17 cellular contexts compared by ENCODE assay signal in the genomic region with DNA sequence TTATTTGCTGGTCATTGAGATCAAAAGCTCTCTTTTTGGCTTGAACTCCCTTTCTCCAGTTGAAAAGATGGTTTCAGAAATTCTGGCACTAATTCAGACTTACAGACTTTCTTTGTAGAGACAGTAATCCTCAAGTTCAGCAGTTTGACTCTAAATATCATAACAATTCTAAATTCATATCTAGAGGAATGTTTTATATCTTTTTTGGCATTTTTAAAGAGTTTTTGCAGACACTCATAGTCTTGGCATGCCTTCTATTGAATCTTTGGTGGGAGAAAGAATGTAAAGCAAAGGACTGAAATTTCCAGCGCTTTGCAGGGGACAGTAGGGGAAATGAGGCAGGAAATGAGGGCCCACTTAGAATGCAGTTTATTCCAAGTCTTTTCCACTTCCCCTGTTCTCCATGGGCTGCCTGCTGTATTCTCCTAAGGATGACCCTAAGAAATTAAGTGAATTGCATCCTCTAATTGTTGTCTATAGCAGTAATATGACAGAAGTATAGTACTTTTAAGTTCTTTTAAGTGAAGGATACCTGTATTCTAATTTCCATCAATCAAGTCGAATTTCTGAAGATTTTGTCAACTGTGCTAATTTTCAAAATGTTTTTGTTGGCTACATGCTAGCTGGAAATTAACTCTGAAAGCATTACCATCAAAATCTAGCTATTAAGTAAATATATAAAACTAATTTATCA. TPM values are rescaled to one million over a fixed set of nuclear protein-coding genes. Genes with fewer than 3 reads are reported as not detected.
DNase-seq lines count a peak whose midpoint lies in the region; ATAC-seq and TF ChIP-seq lines count a peak whose summit lies in the region.
"Had no signal": no experiment of that assay in that cellular context is flagged by ENCODE, and none has a peak within 500 bp of the region (broad histone marks: within the 10 kb centered on the region; RNA-seq: fewer than 3 reads in every experiment).

No MANE protein-coding gene starts in this region.

- POLR2A ChIA-PET in PC-3 (lab: Charles Lee; ENCODE audit: unreplicated experiment) (no interaction called here), RWPE1 (lab: Yijun Ruan, JAX; ENCODE audit: low non-redundant PET) (no interaction called here)

- CTCF ChIA-PET in PC-3 (lab: Charles Lee), result no interaction called here
- CTCF ChIA-PET in RWPE1 (lab: Yijun Ruan, JAX), result interaction anchor here (0.7 kb wide), 1 partner anchor 16 kb away, joined by 4 read pairs; no protein-coding TSS in a partner anchor

- DNase-seq in EH (ENCODE audit: low read depth) (peak; percentile 70), fibroblast of lung (ENCODE audit: low read depth in 2 of 2) (peak; percentile 54 to 79), osteoblast (ENCODE audit: insufficient read length, low spot score, missing footprints) (peak; percentile 68), PC-3 (no peak), RWPE1 (ENCODE audit: low spot score) (no peak)
- DNase-seq: body of pancreas; DMS79 treated with DMSO at 0.1 percent for 48 hours; left ventricle myocardium superior; stimulated activated CD4-positive, alpha-beta T cell treated with anti-CD3 and anti-CD28 coated beads, Interleukin-2, amount 100 ng/mL, for 24 hours; T-helper 1 cell had no signal

- H3F3A ChIP-seq in PC-3 (ENCODE audit: low read length, unreplicated experiment), result no peaks in the 10 kb centered on the region

- TF ChIP-seq CTCF in fibroblast of lung (conservative IDR thresholded peaks at IDR 0.05 in 1 of 2, IDR thresholded peaks at IDR 0.05 in 1 of 2; ENCODE audit: low read depth in 1 of 2, low read length in 2 of 2), result no peak
- no peak for TF ChIP-seq CTCF in osteoblast (IDR thresholded peaks at IDR 0.05; ENCODE audit: extremely low read depth, low read depth, low read length)
- no peak for TF ChIP-seq CTCF in PC-3 (conservative IDR thresholded peaks at IDR 0.05; ENCODE audit: low read depth, low read length)
- TF ChIP-seq CTCF in RWPE1 (conservative IDR thresholded peaks at IDR 0.05; ENCODE audit: low read depth), result no peak

- H3K4me2 ChIP-seq in fibroblast of lung (ENCODE audit: extremely low read depth, insufficient read depth, low read length) (no peak overlapping the region), osteoblast (ENCODE audit: insufficient read depth, low read length) (peak overlapping the region; percentile 31), PC-3 (ENCODE audit: low read length) (no peak overlapping the region)

- H3K27me3 ChIP-seq in fibroblast of lung (ENCODE audit: control insufficient read depth, insufficient read depth, low read length), result no peaks in the 10 kb centered on the region
- no peaks in the 10 kb centered on the region for H3K27me3 ChIP-seq in osteoblast (ENCODE audit: insufficient read depth, low read length)
- H3K27me3 ChIP-seq in PC-3 (ENCODE audit: low read length), result no peaks in the 10 kb centered on the region
- H3K27me3 ChIP-seq: body of pancreas, right atrium auricular region had no signal

- H3K9ac ChIP-seq in fibroblast of lung (ENCODE audit: insufficient read depth, low read length), result no peak overlapping the region
- H3K9ac ChIP-seq in PC-3 (ENCODE audit: low read length), result no peak overlapping the region

- no peaks in the 10 kb centered on the region for H3K9me3 ChIP-seq in fibroblast of lung (ENCODE audit: control insufficient read depth, insufficient read depth, low read depth, low read length)
- no peaks in the 10 kb centered on the region for H3K9me3 ChIP-seq in osteoblast (ENCODE audit: low read depth, low read length)
- H3K9me3 ChIP-seq in PC-3 (ENCODE audit: low read length), result no peaks in the 10 kb centered on the region
- H3K9me3 ChIP-seq: body of pancreas, right atrium auricular region had no signal

- BruUV-seq in PC-3 (replicated peaks; lab: Mats Ljungman, UMichigan), result no TSS peak

- intact Hi-C loops in PC-3 (cut with micrococcal nuclease), result no loop called here

- H4K20me1 ChIP-seq in fibroblast of lung (ENCODE audit: control insufficient read depth, extremely low read depth, insufficient read depth, low read length) (no peaks in the 10 kb centered on the region), osteoblast (ENCODE audit: insufficient read depth, low read length) (peaks cover 2% of the 10 kb centered on the region), PC-3 (ENCODE audit: low read length) (no peaks in the 10 kb centered on the region)

- H3K4me3 ChIP-seq in fibroblast of lung (replicated peaks in 1 of 4; ENCODE audit: control extremely low read depth in 1 of 4, insufficient read depth in 1 of 4, low read depth in 3 of 4, low read length in 4 of 4) (no peak overlapping the region), osteoblast (ENCODE audit: insufficient read depth, low read length) (no peak overlapping the region), PC-3 (ENCODE audit: low read length) (no peak overlapping the region)
- H3K4me3 ChIP-seq: body of pancreas, right atrium auricular region had no signal

- no peaks in the 10 kb centered on the region for H3K36me3 ChIP-seq in fibroblast of lung (ENCODE audit: control insufficient read depth, insufficient read depth, low read length)
- H3K36me3 ChIP-seq in osteoblast (ENCODE audit: insufficient read depth, low read length), result no peaks in the 10 kb centered on the region
- no peaks in the 10 kb centered on the region; the same call in 1 of the 2 replicates for H3K36me3 ChIP-seq in PC-3 (ENCODE audit: low read depth, low read length)
- H3K36me3 ChIP-seq: right atrium auricular region had no signal

- no peak overlapping the region for H2AFZ ChIP-seq in fibroblast of lung (ENCODE audit: low read length)
- no peak overlapping the region for H2AFZ ChIP-seq in osteoblast (ENCODE audit: low read length)
- H2AFZ ChIP-seq in PC-3 (ENCODE audit: low read length), result no peak overlapping the region

- H3K4me1 ChIP-seq in fibroblast of lung (ENCODE audit: control insufficient read depth, extremely low read depth, insufficient read depth, low read length) (peaks cover 14% of the 10 kb centered on the region), osteoblast (ENCODE audit: insufficient read depth, low read length) (peaks cover 39% of the 10 kb centered on the region), PC-3 (ENCODE audit: insufficient read depth, low read length) (peaks cover 10% of the 10 kb centered on the region)

- H3K79me2 ChIP-seq in fibroblast of lung (ENCODE audit: control insufficient read depth, insufficient read depth, low read length), result peaks cover 58% of the 10 kb centered on the region
- H3K79me2 ChIP-seq in osteoblast (ENCODE audit: insufficient read depth, low read length), result peaks cover 79% of the 10 kb centered on the region
- peaks cover 51% of the 10 kb centered on the region for H3K79me2 ChIP-seq in PC-3 (ENCODE audit: low read length)

- H3K27ac ChIP-seq in fibroblast of lung (ENCODE audit: insufficient read depth, low read length) (no peak overlapping the region), osteoblast (ENCODE audit: low read depth, low read length) (peak overlapping the region; percentile 31), PC-3 (ENCODE audit: low read length) (no peak overlapping the region), RWPE1 (no peak overlapping the region)
- H3K27ac ChIP-seq: C4-2B, right atrium auricular region, VCaP had no signal

- ATAC-seq in SK-N-SH treated with all-trans-retinoic acid at 6 μM for 48 hours, result peak; percentile 73
- no peak for ATAC-seq in HG02759 (IDR thresholded peaks at IDR 0.05; ENCODE audit: unreplicated experiment)
- ATAC-seq in PC-3, result no peak
- no peak for ATAC-seq in GM18498 (IDR thresholded peaks at IDR 0.05; ENCODE audit: unreplicated experiment)
- ATAC-seq: activated T-helper 17 cell treated with anti-CD3 and anti-CD28 coated beads, Interleukin-2, amount 50 U/mL, for 72 hours; body of pancreas; left ventricle myocardium superior had no signal

- H3K9me2 ChIP-seq in PC-3 (replicated peaks; ENCODE audit: low read length), result no peaks in the 10 kb centered on the region

TF ChIP-seq in SK-N-SH treated with all-trans-retinoic acid at 6 μM for 48 hours, 23 proteins besides CTCF, POLR2A, EP300 and RAD21 (continues in another document):
- TF ChIP-seq ARNTL (CRISPR knock-in tag; IDR thresholded peaks at IDR 0.05; ENCODE audit: borderline replicate concordance, low read depth), result no peak
- no peak for TF ChIP-seq ZFP30 (CRISPR knock-in tag; IDR thresholded peaks at IDR 0.05)
- TF ChIP-seq PATZ1 (CRISPR knock-in tag; IDR thresholded peaks at IDR 0.05; ENCODE audit: borderline replicate concordance), result no peak
- no peak for TF ChIP-seq TOX (CRISPR knock-in tag; IDR thresholded peaks at IDR 0.05; ENCODE audit: borderline replicate concordance)
- TF ChIP-seq ISL1 (CRISPR knock-in tag; IDR thresholded peaks at IDR 0.05), result peak; percentile 80

RNA-seq across cellular contexts. Expression of gene EML4, which starts 31.5 kb away (rescaled TPM):
- total RNA-seq in fibroblast of lung, result 30.8 and 49.5 TPM in 2 replicates
- polyA plus RNA-seq in fibroblast of lung, result 62.7 and 65.4 TPM in 2 replicates
- polyA plus RNA-seq in fibroblast of lung (2012), result 32.0 and 34.4 TPM in 2 replicates
- 26.4 and 35.9 TPM in 2 replicates for polyA minus RNA-seq in fibroblast of lung (ENCODE audit: low replicate concordance)
- total RNA-seq in osteoblast, result 91.9 and 94.9 TPM in 2 replicates
- total RNA-seq in PC-3 (2014; rRNA removed), result 38.1 and 38.3 TPM in 2 replicates

Comparison
In these comparisons a context has a peak if more than half of its experiments do, and no peak if none do; other contexts are left out.
1. DNase-seq: peak in EH (single experiment), fibroblast of lung (2 of 2) and osteoblast (single experiment); none in PC-3 (single experiment) and RWPE1 (single experiment).